ENCODE assay signal across 8 cellular contexts in the genomic region with DNA sequence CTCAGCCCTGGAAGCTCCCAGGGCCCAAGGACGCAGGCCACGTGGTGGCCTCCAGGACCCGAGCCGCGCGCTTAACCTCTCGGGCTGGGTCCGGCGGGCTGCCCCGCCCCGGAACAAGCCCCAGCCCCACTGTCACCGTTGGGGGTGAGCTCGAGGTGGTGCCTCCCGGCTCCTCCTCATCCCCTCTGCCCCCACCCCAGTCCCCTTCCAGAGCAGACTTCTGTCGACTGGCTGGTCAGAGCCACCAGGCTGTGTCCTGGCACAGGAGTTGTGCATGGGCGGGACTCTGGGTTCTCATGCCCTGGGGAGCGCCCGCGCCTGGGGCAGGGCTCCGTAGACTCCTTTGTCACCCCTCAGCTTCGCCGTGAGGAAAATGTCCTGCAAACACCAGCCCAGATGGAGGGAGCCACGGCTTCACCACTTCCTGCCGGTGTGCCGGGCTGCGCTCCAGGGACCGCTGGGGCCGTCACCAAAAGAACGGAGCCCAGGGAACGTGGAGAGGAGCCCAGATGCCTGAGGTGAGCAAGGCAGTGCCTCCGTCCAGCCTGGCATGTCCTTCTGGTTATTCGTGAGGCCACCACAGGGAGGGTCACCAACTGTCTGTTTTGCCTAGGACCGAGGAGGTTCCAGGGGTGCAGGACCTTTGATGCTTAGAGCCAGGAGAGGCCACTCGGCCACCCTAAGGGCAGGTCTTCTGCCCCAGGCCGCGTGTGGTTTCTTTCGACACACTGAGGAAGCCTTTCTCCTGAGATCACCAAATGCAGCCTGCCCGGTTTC. TPM values are rescaled to one million over a fixed set of nuclear protein-coding genes. Genes with fewer than 3 reads are reported as not detected.
A peak's percentile ranks its signal among the peaks of the same experiment; 100 is the strongest.
DNase-seq lines count a peak whose midpoint lies in the region; ATAC-seq and TF ChIP-seq lines count a peak whose summit lies in the region.

No MANE protein-coding gene starts in this region.

- H4K20me1 ChIP-seq in BLaER1, result 0 out of 2 replicates have a peak, but pooled peaks cover 5% of the 10 kb centered on the region

- CTCF ChIA-PET in activated CD4-positive, alpha-beta T cell treated with anti-CD3 and anti-CD28 coated beads for 36 hours (lab: Charles Lee), result no interaction called here

- H3K4me1 ChIP-seq in BLaER1, result peaks cover 67% of the 10 kb centered on the region

- TF ChIP-seq CTCF in type B pancreatic cell (conservative IDR thresholded peaks at IDR 0.05) (no peak), nephron progenitor cell (IDR thresholded peaks at IDR 0.05) (no peak)

- peak overlapping the region; percentile 89 for H3K27ac ChIP-seq in BLaER1

- no peaks in the 10 kb centered on the region for H3K27me3 ChIP-seq in BLaER1

- peak overlapping the region; percentile 98 for H3K4me2 ChIP-seq in BLaER1

- H3K27me3 Mint-ChIP-seq in dendritic cell treated with granulocyte-macrophage colony-stimulating factor and Interleukin-4, amounts not matched to agents 40 ng/mL and 50 ng/mL, for 4 days, result peaks cover 54% of the 10 kb centered on the region
- H3K27me3 Mint-ChIP-seq in type B pancreatic cell, result peaks cover 3% of the 10 kb centered on the region
- H3K27me3 Mint-ChIP-seq in nephron progenitor cell (ENCODE audit: low read depth, poor library complexity), result peaks cover 42% of the 10 kb centered on the region
- H3K27me3 Mint-ChIP-seq in activated CD4-positive, alpha-beta T cell treated with anti-CD3 and anti-CD28 coated beads for 36 hours, result peaks cover 4% of the 10 kb centered on the region

- H3K9me3 Mint-ChIP-seq in dendritic cell treated with granulocyte-macrophage colony-stimulating factor and Interleukin-4, amounts not matched to agents 40 ng/mL and 50 ng/mL, for 4 days, result peaks cover 8% of the 10 kb centered on the region
- H3K9me3 Mint-ChIP-seq in type B pancreatic cell (peaks cover 4% of the 10 kb centered on the region), nephron progenitor cell (peaks cover 19% of the 10 kb centered on the region)
- H3K9me3 Mint-ChIP-seq in activated CD4-positive, alpha-beta T cell treated with anti-CD3 and anti-CD28 coated beads for 36 hours (ENCODE audit: low read depth), result peaks cover 3% of the 10 kb centered on the region

- peak overlapping the region; percentile 19 for H3K27ac Mint-ChIP-seq in dendritic cell treated with granulocyte-macrophage colony-stimulating factor and Interleukin-4, amounts not matched to agents 40 ng/mL and 50 ng/mL, for 4 days
- H3K27ac Mint-ChIP-seq in type B pancreatic cell, result no peak overlapping the region
- no peak overlapping the region for H3K27ac Mint-ChIP-seq in nephron progenitor cell
- H3K27ac Mint-ChIP-seq in activated CD4-positive, alpha-beta T cell treated with anti-CD3 and anti-CD28 coated beads for 36 hours, result no peak overlapping the region

- no peaks in the 10 kb centered on the region for H3K36me3 Mint-ChIP-seq in dendritic cell treated with granulocyte-macrophage colony-stimulating factor and Interleukin-4, amounts not matched to agents 40 ng/mL and 50 ng/mL, for 4 days (ENCODE audit: low read depth)
- H3K36me3 Mint-ChIP-seq in type B pancreatic cell, result no peaks in the 10 kb centered on the region
- H3K36me3 Mint-ChIP-seq in nephron progenitor cell (ENCODE audit: low read depth), result peaks cover 5% of the 10 kb centered on the region
- peaks cover 5% of the 10 kb centered on the region for H3K36me3 Mint-ChIP-seq in activated CD4-positive, alpha-beta T cell treated with anti-CD3 and anti-CD28 coated beads for 36 hours (ENCODE audit: low read depth)

- peaks cover 30% of the 10 kb centered on the region for H3K4me1 Mint-ChIP-seq in dendritic cell treated with granulocyte-macrophage colony-stimulating factor and Interleukin-4, amounts not matched to agents 40 ng/mL and 50 ng/mL, for 4 days (ENCODE audit: low read depth)
- H3K4me1 Mint-ChIP-seq in type B pancreatic cell (ENCODE audit: unreplicated experiment) (peaks cover 5% of the 10 kb centered on the region), nephron progenitor cell (peaks cover 5% of the 10 kb centered on the region)
- H3K4me1 Mint-ChIP-seq in activated CD4-positive, alpha-beta T cell treated with anti-CD3 and anti-CD28 coated beads for 36 hours, result no peaks in the 10 kb centered on the region

- H3K9ac ChIP-seq in BLaER1, result peak overlapping the region; percentile 78

- intact Hi-C loops in dendritic cell treated with granulocyte-macrophage colony-stimulating factor and Interleukin-4, amounts not matched to agents 40 ng/mL and 50 ng/mL, for 4 days (cut with micrococcal nuclease), result no loop called here
- intact Hi-C loops in activated CD4-positive, alpha-beta T cell treated with anti-CD3 and anti-CD28 coated beads for 36 hours (cut with DNase I, micrococcal nuclease), result no loop called here

- peak overlapping the region; percentile 64 for H3K4me3 ChIP-seq in BLaER1

- no peak overlapping the region for H3K4me3 Mint-ChIP-seq in dendritic cell treated with granulocyte-macrophage colony-stimulating factor and Interleukin-4, amounts not matched to agents 40 ng/mL and 50 ng/mL, for 4 days
- H3K4me3 Mint-ChIP-seq in type B pancreatic cell, result no peak overlapping the region
- no peak overlapping the region for H3K4me3 Mint-ChIP-seq in nephron progenitor cell
- H3K4me3 Mint-ChIP-seq in activated CD4-positive, alpha-beta T cell treated with anti-CD3 and anti-CD28 coated beads for 36 hours, result no peak overlapping the region

- peak; percentile 86 for ATAC-seq in GM21360 (IDR thresholded peaks at IDR 0.05; ENCODE audit: unreplicated experiment)
- ATAC-seq in activated CD4-positive, alpha-beta T cell treated with anti-CD3 and anti-CD28 coated beads for 36 hours, result no peak

- no peaks in the 10 kb centered on the region for H3K36me3 ChIP-seq in BLaER1

- DNase-seq in HT1080 (ENCODE audit: low read depth) (peak; percentile 45), type B pancreatic cell (ENCODE audit: extremely low spot score, unreplicated experiment) (peak; percentile 65), NK-92 (lab: John Stamatoyannopoulos, UW; ENCODE audit: unreplicated experiment) (no peak), nephron progenitor cell (no peak)
- DNase-seq in activated CD4-positive, alpha-beta T cell treated with anti-CD3 and anti-CD28 coated beads for 36 hours, result no peak

- H3K9me3 ChIP-seq in BLaER1, result peaks cover 24% of the 10 kb centered on the region

- POLR2A ChIA-PET in activated CD4-positive, alpha-beta T cell treated with anti-CD3 and anti-CD28 coated beads for 36 hours (lab: Charles Lee), result no interaction called here

RNA-seq across cellular contexts. Expression of a gene that starts 7.1 kb away (rescaled TPM):
- 10.3 and 21.3 TPM in 2 replicates for total RNA-seq in HT1080 (2014; rRNA removed; shearing (Covaris generic))
- polyA plus RNA-seq in HT1080 (2015; cell fraction: cytosol; rRNA removed), result 8.1 and 10.2 TPM in 2 replicates
- 20.5 and 24.5 TPM in 2 replicates for polyA plus RNA-seq in HT1080 (2015; cell fraction: nucleus; rRNA removed)
- 35.7 and 67.5 TPM in 2 replicates for total RNA-seq in type B pancreatic cell (ENCODE audit: low replicate concordance)
- 1 to 10 TPM; 8.0 to 9.4 TPM for total RNA-seq in activated CD4-positive, alpha-beta T cell treated with anti-CD3 and anti-CD28 coated beads for 36 hours

RNA-seq across cellular contexts. Expression of a gene that starts 36.8 kb away (rescaled TPM):
- total RNA-seq in HT1080 (2014; rRNA removed; shearing (Covaris generic)), result not detected in 2 replicates
- polyA plus RNA-seq in HT1080 (2015; cell fraction: cytosol; rRNA removed), result not detected in 2 replicates
- polyA plus RNA-seq in HT1080 (2015; cell fraction: nucleus; rRNA removed), result 0.23 and 0.33 TPM in 2 replicates
- 1.4 TPM in 2 replicates for total RNA-seq in type B pancreatic cell (ENCODE audit: low replicate concordance)
- under 1 TPM; 0.46 to 0.69 TPM for total RNA-seq in activated CD4-positive, alpha-beta T cell treated with anti-CD3 and anti-CD28 coated beads for 36 hours

Comparison
In these comparisons a context has a peak if more than half of its experiments do, and no peak if none do; other contexts are left out.
1. DNase-seq: peak in HT1080 (single experiment) and type B pancreatic cell (single experiment); none in NK-92 (single experiment), nephron progenitor cell (single experiment) and activated CD4-positive, alpha-beta T cell treated with anti-CD3 and anti-CD28 coated beads for 36 hours (single experiment).